Comparison of ENCODE assay signal across 14 cellular contexts in the genomic region with DNA sequence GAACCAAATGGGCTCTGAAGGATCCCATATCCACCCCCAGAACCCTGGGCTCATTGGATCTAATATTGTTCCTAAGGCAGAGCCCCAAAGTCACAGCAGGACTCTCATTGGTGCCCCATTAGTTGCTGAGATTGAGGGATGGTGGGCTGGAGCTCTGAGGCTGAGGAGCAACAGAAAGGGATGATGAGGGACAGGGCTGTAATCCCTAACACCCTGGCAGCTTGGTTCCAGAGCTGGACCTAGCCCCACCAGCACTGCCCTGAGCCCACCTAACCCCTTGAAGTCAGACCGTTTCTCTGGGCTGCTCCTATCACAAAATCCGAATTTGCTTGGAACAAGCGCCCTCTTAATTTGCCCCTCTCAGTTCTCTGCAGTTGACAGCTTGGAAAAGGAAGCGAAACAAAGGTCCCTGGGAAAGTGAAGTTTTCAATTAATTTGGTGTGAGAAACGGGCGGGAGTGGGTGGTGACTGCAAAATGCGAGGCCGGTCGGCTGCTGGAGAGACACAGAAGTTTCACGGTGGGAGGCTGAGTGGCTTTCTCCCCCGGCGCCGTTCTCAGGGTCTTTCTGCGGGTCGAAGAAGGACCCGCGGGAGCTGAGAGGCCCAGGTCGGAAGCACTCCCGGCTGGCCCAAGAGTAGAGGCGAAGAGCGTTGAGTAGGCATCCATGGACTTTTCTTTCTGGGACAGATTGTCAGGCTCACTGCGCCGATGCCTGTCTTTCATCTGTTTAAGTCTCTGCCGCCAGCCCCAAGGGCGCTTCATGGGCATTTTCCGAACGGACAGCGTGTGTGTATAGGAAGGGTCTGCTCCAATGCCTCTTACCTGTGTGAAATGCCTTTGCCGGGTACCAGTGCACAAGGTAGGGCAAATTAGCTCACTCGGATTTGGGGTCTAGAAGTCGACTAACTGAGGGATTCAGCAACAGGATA. TPM values are rescaled to one million over a fixed set of nuclear protein-coding genes. Genes with fewer than 3 reads are reported as not detected.
DNase-seq lines count a peak whose midpoint lies in the region; ATAC-seq and TF ChIP-seq lines count a peak whose summit lies in the region.
"Had no signal": no experiment of that assay in that cellular context is flagged by ENCODE, and none has a peak within 500 bp of the region (broad histone marks: within the 10 kb centered on the region; RNA-seq: fewer than 3 reads in every experiment).

No MANE protein-coding gene starts in this region.

- H3K36me3 ChIP-seq in SK-N-SH (replicated peaks in 1 of 2; ENCODE audit: control insufficient read depth in 1 of 2, insufficient read depth in 2 of 2, low read length in 1 of 2): no peaks in the 10 kb centered on the region
- H3K36me3 ChIP-seq in HUES6 (ENCODE audit: control insufficient read depth, insufficient read depth, low read length): no peaks in the 10 kb centered on the region
- H3K36me3 ChIP-seq in neural cell (ENCODE audit: insufficient read depth, low read length): no peaks in the 10 kb centered on the region
- H3K36me3 ChIP-seq: colonic mucosa, uterus had no signal

- no peak for DNase-seq in SK-N-SH
- no peak for DNase-seq in central memory CD8-positive, alpha-beta T cell (ENCODE audit: low spot score in 2 of 2)
- DNase-seq in ecto neural progenitor cell (ENCODE audit: low spot score): no peak
- DNase-seq: colonic mucosa; NCI-H1092 treated with DMSO at 0.1 percent for 48 hours; NCI-H524 treated with DMSO at 0.1 percent for 48 hours; stimulated activated CD4-positive, alpha-beta T cell treated with anti-CD3 and anti-CD28 coated beads, Interleukin-12 subunit alpha, Interleukin-12 subunit beta, amount 100 ng/mL, for 4 hours; uterus had no signal

- no peak overlapping the region for H3K9ac ChIP-seq in SK-N-SH
- no peak overlapping the region for H3K9ac ChIP-seq in HUES6 (ENCODE audit: low read length)
- no peak overlapping the region for H3K9ac ChIP-seq in neural cell (ENCODE audit: low read length)

- peaks cover 95% of the 10 kb centered on the region for H3K27me3 Mint-ChIP-seq in central memory CD8-positive, alpha-beta T cell

- TF ChIP-seq CTCF in SK-N-SH (IDR thresholded peaks at IDR 0.05) (no peak), neural cell (IDR thresholded peaks at IDR 0.05; ENCODE audit: poor library complexity, severe bottlenecking) (no peak)

- POLR2A ChIA-PET in SK-N-SH (lab: Yijun Ruan, JAX): no interaction called here

- no peak overlapping the region for H2AFZ ChIP-seq in SK-N-SH (ENCODE audit: low read depth)
- H2AFZ ChIP-seq in neural cell (ENCODE audit: low read depth, low read length): no peak overlapping the region

- H3K27ac ChIP-seq in SK-N-SH (ENCODE audit: low read depth in 2 of 2, low read length in 1 of 2) (no peak overlapping the region), HUES6 (ENCODE audit: low read depth, low read length) (no peak overlapping the region), neural cell (ENCODE audit: low read length) (no peak overlapping the region)
- H3K27ac ChIP-seq: colonic mucosa, uterus had no signal

- H3K4me1 ChIP-seq in SK-N-SH (ENCODE audit: control insufficient read depth in 1 of 2, insufficient read depth in 2 of 2, low read depth in 1 of 2, low read length in 1 of 2) (peaks cover 0 to 11% of the 10 kb centered on the region in 2 experiments; a peak in 1 of 4 replicates), HUES6 (ENCODE audit: control insufficient read depth, insufficient read depth, low read length) (peaks cover 27% of the 10 kb centered on the region)

- peak overlapping the region; percentile 47 for H3K4me3 Mint-ChIP-seq in central memory CD8-positive, alpha-beta T cell

- WGBS in SK-N-SH (ENCODE audit: low lambda C conversion rate): 43% methylated on average over 29 of the region's 31 CpGs

- 0 out of 2 replicates have a peak, but pooled peaks cover 3% of the 10 kb centered on the region for H4K20me1 ChIP-seq in SK-N-SH (ENCODE audit: insufficient read depth)
- no peaks in the 10 kb centered on the region for H4K20me1 ChIP-seq in neural cell (ENCODE audit: insufficient read depth)

- peak overlapping the region; percentile 80 for H3K27ac Mint-ChIP-seq in central memory CD8-positive, alpha-beta T cell (ENCODE audit: low read depth)

- H3K4me3 ChIP-seq in SK-N-SH (ENCODE audit: low read depth in 2 of 2, low read length in 1 of 2): no peak overlapping the region
- H3K4me3 ChIP-seq in HUES6 (ENCODE audit: low read depth, low read length): peak overlapping the region; percentile 42
- H3K4me3 ChIP-seq in neural cell (ENCODE audit: low read length): no peak overlapping the region

- ATAC-seq in SK-N-SH treated with all-trans-retinoic acid at 6 μM for 48 hours (no peak), HG03095 (IDR thresholded peaks at IDR 0.05; ENCODE audit: unreplicated experiment) (no peak), esophagus mucosa (no peak)
- ATAC-seq in central memory CD8-positive, alpha-beta T cell (replicated peaks; ENCODE audit: extremely low read depth, poor library complexity, severe bottlenecking): no peak

- H3K27me3 ChIP-seq in SK-N-SH (ENCODE audit: insufficient read depth) (peaks cover 95% of the 10 kb centered on the region), HUES6 (ENCODE audit: control insufficient read depth, insufficient read depth, low read length) (peaks cover 100% of the 10 kb centered on the region), neural cell (ENCODE audit: insufficient read depth, low read depth, low read length) (peaks cover 99% of the 10 kb centered on the region)

- TF ChIP-seq RAD21 in SK-N-SH (IDR thresholded peaks at IDR 0.05; ENCODE audit: low read length) (no peak), neural cell (conservative IDR thresholded peaks at IDR 0.05) (no peak)

- H3K9me3 Mint-ChIP-seq in central memory CD8-positive, alpha-beta T cell: no peaks in the 10 kb centered on the region

- peaks cover 12% of the 10 kb centered on the region for H3K4me1 Mint-ChIP-seq in central memory CD8-positive, alpha-beta T cell

- no peaks in the 10 kb centered on the region for H3K9me2 ChIP-seq in SK-N-SH
- H3K9me2 ChIP-seq in neural cell (ENCODE audit: insufficient read depth, low read length): no peaks in the 10 kb centered on the region

- no peaks in the 10 kb centered on the region for H3F3A ChIP-seq in SK-N-SH (replicated peaks; ENCODE audit: insufficient read depth)
- no peaks in the 10 kb centered on the region for H3F3A ChIP-seq in neural cell (ENCODE audit: insufficient read depth, low read length, poor library complexity, severe bottlenecking)

- H3K9me3 ChIP-seq in SK-N-SH: no peaks in the 10 kb centered on the region
- H3K9me3 ChIP-seq in HUES6 (ENCODE audit: control insufficient read depth, insufficient read depth, low read depth, low read length): no peaks in the 10 kb centered on the region
- no peaks in the 10 kb centered on the region for H3K9me3 ChIP-seq in neural cell (ENCODE audit: low read length)
- H3K9me3 ChIP-seq: A549, colonic mucosa, uterus had no signal

- CTCF ChIA-PET in SK-N-SH (lab: Yijun Ruan, JAX): interaction anchor here (0.7 to 13.5 kb wide), 10 partner anchors 9 to 1392 kb away, joined by 3 to 264 read pairs (median 4); a partner anchor contains a TSS

- H3K79me2 ChIP-seq in SK-N-SH (ENCODE audit: insufficient read depth) (no peaks in the 10 kb centered on the region), neural cell (replicated peaks; ENCODE audit: insufficient read depth, low read length) (no peaks in the 10 kb centered on the region)

- H3K4me2 ChIP-seq in SK-N-SH (no peak overlapping the region), neural cell (ENCODE audit: low read length) (no peak overlapping the region)

- TF ChIP-seq EP300 in SK-N-SH (IDR thresholded peaks at IDR 0.05; ENCODE audit: borderline replicate concordance in 1 of 2, low read depth in 1 of 2, low read length in 1 of 2): no peak
- TF ChIP-seq EP300 in neural cell (conservative IDR thresholded peaks at IDR 0.05; ENCODE audit: poor library complexity, severe bottlenecking): no peak

- peaks cover 31% of the 10 kb centered on the region for H3K36me3 Mint-ChIP-seq in central memory CD8-positive, alpha-beta T cell (ENCODE audit: insufficient read depth)

TF ChIP-seq in SK-N-SH treated with all-trans-retinoic acid at 6 μM for 48 hours, 23 proteins besides CTCF, POLR2A, EP300 and RAD21 (continues in another document):
- TF ChIP-seq ESRRG (CRISPR knock-in tag; IDR thresholded peaks at IDR 0.05) (no peak), ZNF565 (CRISPR knock-in tag; conservative IDR thresholded peaks at IDR 0.05; ENCODE audit: low read depth) (no peak)

TF ChIP-seq in neural cell, 6 proteins besides CTCF, POLR2A, EP300 and RAD21:
- TF ChIP-seq EZH2 (IDR thresholded peaks at IDR 0.05; ENCODE audit: borderline replicate concordance, insufficient read depth, low read length, poor library complexity, severe bottlenecking) (peak; percentile 92), SMC3 (conservative IDR thresholded peaks at IDR 0.05; ENCODE audit: poor library complexity) (no peak)

RNA-seq across cellular contexts. Expression of a gene that starts 0.9 kb away (rescaled TPM):
- polyA plus RNA-seq in SK-N-SH (2012; rRNA removed) (not detected in 2 replicates), neural cell (not detected in 2 replicates)
- 0.01 TPM in 1 of 2 replicates, not detected in the other for polyA plus RNA-seq in SK-N-SH (2012; cell fraction: cytosol; rRNA removed)
- polyA plus RNA-seq in SK-N-SH (2012; cell fraction: nucleus; rRNA removed): not detected in 2 replicates
- not detected in 2 replicates for polyA minus RNA-seq in neural cell
- not detected for total RNA-seq in esophagus mucosa

RNA-seq across cellular contexts. Expression of a gene that starts 7.8 kb away (rescaled TPM):
- polyA plus RNA-seq in SK-N-SH (2012; rRNA removed) (not detected in 2 replicates), neural cell (not detected in 2 replicates)
- not detected in 2 replicates for polyA plus RNA-seq in SK-N-SH (2012; cell fraction: cytosol; rRNA removed)
- polyA plus RNA-seq in SK-N-SH (2012; cell fraction: nucleus; rRNA removed): 0.01 TPM in 1 of 2 replicates, not detected in the other
- not detected in 2 replicates for polyA minus RNA-seq in neural cell
- total RNA-seq in esophagus mucosa: not detected
- total RNA-seq: colonic mucosa had no signal

RNA-seq across cellular contexts. Expression of a gene that starts 8.0 kb away (rescaled TPM):
- polyA plus RNA-seq in SK-N-SH (2012; rRNA removed) (not detected in 2 replicates), neural cell (not detected in 2 replicates)
- polyA plus RNA-seq in SK-N-SH (2012; cell fraction: cytosol; rRNA removed): not detected in 2 replicates
- polyA plus RNA-seq in SK-N-SH (2012; cell fraction: nucleus; rRNA removed): not detected in 2 replicates
- polyA minus RNA-seq in neural cell: not detected in 2 replicates
- total RNA-seq in esophagus mucosa: not detected
- total RNA-seq: colonic mucosa had no signal
- polyA plus RNA-seq: A549 had no signal

RNA-seq across cellular contexts. Expression of a gene that starts 15.5 kb away (rescaled TPM):
- not detected in 2 replicates for polyA plus RNA-seq in SK-N-SH (2012; rRNA removed)
- not detected in 2 replicates for polyA plus RNA-seq in SK-N-SH (2012; cell fraction: cytosol; rRNA removed)
- polyA plus RNA-seq in SK-N-SH (2012; cell fraction: nucleus; rRNA removed): not detected in 2 replicates
- not detected in 2 replicates for polyA plus RNA-seq in neural cell
- not detected in 2 replicates for polyA minus RNA-seq in neural cell
- total RNA-seq in esophagus mucosa: not detected

RNA-seq across cellular contexts. Expression of a gene that starts 25.0 kb away (rescaled TPM):
- polyA plus RNA-seq in SK-N-SH (2012; rRNA removed) (0.03 and 0.10 TPM in 2 replicates), neural cell (not detected in 2 replicates)
- 0.04 TPM in 2 replicates for polyA plus RNA-seq in SK-N-SH (2012; cell fraction: cytosol; rRNA removed)
- polyA plus RNA-seq in SK-N-SH (2012; cell fraction: nucleus; rRNA removed): 0.06 TPM in 1 of 2 replicates, not detected in the other
- polyA minus RNA-seq in neural cell: not detected in 2 replicates
- total RNA-seq in esophagus mucosa: 0.24 TPM
